Comparison of ENCODE assay signal across 15 cellular contexts in the genomic region with DNA sequence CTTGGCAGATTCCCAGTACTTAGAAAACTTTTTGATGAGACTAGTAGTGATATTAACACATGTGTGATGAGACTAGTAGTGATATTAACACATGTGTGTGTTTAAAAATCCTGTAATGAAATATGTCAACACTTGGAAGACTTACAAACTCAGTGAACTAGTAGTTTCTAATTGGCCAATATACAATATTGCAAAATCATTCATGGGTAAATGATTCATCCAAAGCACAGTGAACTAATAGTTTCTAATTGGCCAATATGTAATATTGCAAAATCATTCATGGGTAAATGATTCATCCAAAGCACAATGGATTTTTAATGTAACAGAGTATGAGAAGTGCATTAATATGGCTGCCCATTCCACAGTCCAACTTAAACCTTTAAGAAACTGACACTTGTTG.
DNase-seq lines count a peak whose midpoint lies in the region; ATAC-seq, FAIRE-seq and TF ChIP-seq lines count a peak whose summit lies in the region.
"Had no signal": no experiment of that assay in that cellular context is flagged by ENCODE, and none has a peak within 500 bp of the region (broad histone marks: within the 10 kb centered on the region; RNA-seq: fewer than 3 reads in every experiment).

No MANE protein-coding gene starts in this region.

- no peaks in the 10 kb centered on the region for H3K36me3 ChIP-seq in RWPE2 (ENCODE audit: low read depth)

- H3K9me3 ChIP-seq in RWPE2 (ENCODE audit: severe bottlenecking), result no peaks in the 10 kb centered on the region
- H3K9me3 ChIP-seq: testis had no signal

- no peak overlapping the region for H3K4me3 ChIP-seq in RWPE2 (ENCODE audit: severe bottlenecking)
- H3K4me3 ChIP-seq in fibroblast of villous mesenchyme (ENCODE audit: low read depth, low read length), result no peak overlapping the region
- H3K4me3 ChIP-seq in skeletal muscle cell (ENCODE audit: low read depth, low read length), result no peak overlapping the region
- H3K4me3 ChIP-seq: K562, testis had no signal

- TF ChIP-seq CTCF in RWPE2 (IDR thresholded peaks at IDR 0.05; ENCODE audit: poor library complexity, severe bottlenecking), result no peak
- TF ChIP-seq CTCF in fibroblast of villous mesenchyme (IDR thresholded peaks at IDR 0.05; ENCODE audit: insufficient read depth, low read depth, low read length), result no peak

- DNase-seq in H54 (ENCODE audit: insufficient read length, low spot score) (no peak), RWPE2 (ENCODE audit: low spot score) (no peak), fibroblast of villous mesenchyme (ENCODE audit: low read depth) (peak; percentile 87), skeletal muscle cell (ENCODE audit: low read depth) (peak; percentile 52), NCI-H1105 treated with DMSO at 0.1 percent for 48 hours (lab: John Stamatoyannopoulos, UW) (no peak), NCI-H510A (lab: John Stamatoyannopoulos, UW) (no peak), T-helper 9 cell (no peak)
- DNase-seq: activated CD4-positive, alpha-beta T cell treated with anti-CD3 and anti-CD28 coated beads, Interleukin-2, amount 50 U/mL, for 4 hours; activated naive CD8-positive, alpha-beta T cell treated with anti-CD3 and anti-CD28 coated beads, Interleukin-2, amount 10 ng/mL, durations not matched to agents 7 days and 5 days; DND-41; NCI-H2227 treated with DMSO at 0.1 percent for 48 hours; posterior cingulate gyrus; SHP77 treated with DMSO at 0.1 percent for 48 hours; testis had no signal

- no peak overlapping the region for H3K27ac ChIP-seq in RWPE2 (ENCODE audit: poor library complexity, severe bottlenecking)
- H3K27ac ChIP-seq: testis had no signal

- TF ChIP-seq POLR2A in H54 (IDR thresholded peaks at IDR 0.05; ENCODE audit: low read depth, low read length), result no peak

- H3K27me3 ChIP-seq in RWPE2 (ENCODE audit: insufficient read depth, poor library complexity, severe bottlenecking), result no peaks in the 10 kb centered on the region
- H3K27me3 ChIP-seq: testis had no signal

- peaks cover 9% of the 10 kb centered on the region for H3K4me1 ChIP-seq in RWPE2 (ENCODE audit: insufficient read depth, poor library complexity, severe bottlenecking)
- H3K4me1 ChIP-seq: testis had no signal

- FAIRE-seq in H54 (lab: Jason Lieb, UNC), result peak; percentile 74
- FAIRE-seq: K562 had no signal

- ATAC-seq in RWPE2 (ENCODE audit: low read depth), result peak; percentile 80
- ATAC-seq: K562 had no signal

Comparison
In these comparisons a context has a peak if more than half of its experiments do, and no peak if none do; other contexts are left out.
1. DNase-seq: peak in fibroblast of villous mesenchyme (single experiment) and skeletal muscle cell (single experiment); none in H54 (single experiment), RWPE2 (single experiment), NCI-H1105 treated with DMSO at 0.1 percent for 48 hours (single experiment), NCI-H510A (single experiment) and T-helper 9 cell (single experiment).